Comparison of ENCODE assay signal across 10 cellular contexts in genomic region chr4:56181140-56181950, GRCh38.
DNase-seq lines count a peak whose midpoint lies in the region; ATAC-seq, FAIRE-seq and TF ChIP-seq lines count a peak whose summit lies in the region.
"Had no signal": no experiment of that assay in that cellular context is flagged by ENCODE, and none has a peak within 500 bp of the region (broad histone marks: within the 10 kb centered on the region; RNA-seq: fewer than 3 reads in every experiment).

No MANE protein-coding gene starts in this region.

- no peak overlapping the region for H3K27ac ChIP-seq in right lobe of liver

- intact Hi-C loops in right lobe of liver (cut with DNase I), result no loop called here

- TF ChIP-seq POLR2A in right lobe of liver (IDR thresholded peaks at IDR 0.05), result no peak

- 49% methylated on average over 5 of the region's 5 CpGs for WGBS in right lobe of liver (ENCODE audit: insufficient coverage, low coverage, low lambda C conversion rate, missing lambda C conversion rate)

- H3K36me3 ChIP-seq in bronchial epithelial cell (ENCODE audit: control insufficient read depth, insufficient read depth, low read length), result no peaks in the 10 kb centered on the region
- H3K36me3 ChIP-seq in right lobe of liver, result no peaks in the 10 kb centered on the region

- TF ChIP-seq CTCF in bronchial epithelial cell (IDR thresholded peaks at IDR 0.05; ENCODE audit: insufficient read depth, low read length, severe bottlenecking), result no peak
- no peak for TF ChIP-seq CTCF in right lobe of liver (IDR thresholded peaks at IDR 0.05)

- H3K27me3 ChIP-seq in bronchial epithelial cell (ENCODE audit: control insufficient read depth, insufficient read depth, low read length), result no peaks in the 10 kb centered on the region
- no peaks in the 10 kb centered on the region for H3K27me3 ChIP-seq in right lobe of liver

- peak; percentile 2 to 3 for DNase-seq in stimulated activated CD8-positive, alpha-beta memory T cell treated with anti-CD3 and anti-CD28 coated beads, Interleukin-15, amount 100 ng/mL, for 48 hours (ENCODE audit: low read depth in 2 of 2)
- DNase-seq in stimulated activated CD8-positive, alpha-beta memory T cell treated with anti-CD3 and anti-CD28 coated beads, Interleukin-4, amount 100 ng/mL, for 48 hours, result no peak
- DNase-seq in RKO (ENCODE audit: low spot score), result peak; percentile 73
- DNase-seq in bronchial epithelial cell (ENCODE audit: low read depth), result peak; percentile 13
- no peak for DNase-seq in iPS-NIHi7 (ENCODE audit: extremely low spot score)
- DNase-seq in right lobe of liver, result no peak
- DNase-seq in nucleus accumbens (lab: John Stamatoyannopoulos, UW), result no peak
- DNase-seq in HPDE6-E6E7 (ENCODE audit: extremely low spot score), result no peak
- DNase-seq: CD8-positive, alpha-beta memory T cell had no signal

- H3K9me3 ChIP-seq in right lobe of liver, result no peaks in the 10 kb centered on the region

- ATAC-seq in right lobe of liver, result no peak

- H3K4me1 ChIP-seq in right lobe of liver, result no peaks in the 10 kb centered on the region

- FAIRE-seq in bronchial epithelial cell (lab: Jason Lieb, UNC), result no peak
- FAIRE-seq: GM12892 had no signal

- H3K4me3 ChIP-seq in bronchial epithelial cell (ENCODE audit: low read depth, low read length) (no peak overlapping the region), right lobe of liver (no peak overlapping the region)

Comparison
In these comparisons a context has a peak if more than half of its experiments do, and no peak if none do; other contexts are left out.
1. DNase-seq: peak in stimulated activated CD8-positive, alpha-beta memory T cell treated with anti-CD3 and anti-CD28 coated beads, Interleukin-15, amount 100 ng/mL, for 48 hours (2 of 2), RKO (single experiment) and bronchial epithelial cell (single experiment); none in stimulated activated CD8-positive, alpha-beta memory T cell treated with anti-CD3 and anti-CD28 coated beads, Interleukin-4, amount 100 ng/mL, for 48 hours (single experiment), iPS-NIHi7 (single experiment), right lobe of liver (0 of 3), nucleus accumbens (0 of 56) and HPDE6-E6E7 (single experiment).